ENCODE assay signal across 2 cellular contexts in the genomic region with DNA sequence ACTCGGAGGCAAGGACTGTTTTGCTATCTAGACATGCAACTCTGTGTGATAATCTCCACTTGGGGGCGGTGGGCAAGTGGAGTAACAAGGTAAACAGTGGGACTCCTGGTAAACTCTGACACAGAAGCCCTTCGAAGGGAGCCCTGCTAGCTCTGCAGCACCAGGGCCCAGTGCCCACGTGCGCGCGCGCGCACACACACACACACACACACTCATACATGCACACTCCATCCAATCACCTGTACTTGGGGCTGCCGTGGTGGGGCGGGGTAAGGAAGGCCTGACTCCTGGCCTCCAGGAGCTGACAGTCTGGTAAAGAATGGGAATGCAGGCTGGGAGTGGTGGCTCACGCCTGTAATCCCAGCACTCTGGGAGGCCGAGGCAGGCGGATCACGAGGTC.
A peak's percentile ranks its signal among the peaks of the same experiment; 100 is the strongest.
TF ChIP-seq lines count a peak whose summit lies in the region.

No MANE protein-coding gene starts in this region.

TF ChIP-seq in HEK293, 187 proteins besides CTCF, POLR2A, EP300 and RAD21 (continued from another document):
- TF ChIP-seq, protein P1, sequence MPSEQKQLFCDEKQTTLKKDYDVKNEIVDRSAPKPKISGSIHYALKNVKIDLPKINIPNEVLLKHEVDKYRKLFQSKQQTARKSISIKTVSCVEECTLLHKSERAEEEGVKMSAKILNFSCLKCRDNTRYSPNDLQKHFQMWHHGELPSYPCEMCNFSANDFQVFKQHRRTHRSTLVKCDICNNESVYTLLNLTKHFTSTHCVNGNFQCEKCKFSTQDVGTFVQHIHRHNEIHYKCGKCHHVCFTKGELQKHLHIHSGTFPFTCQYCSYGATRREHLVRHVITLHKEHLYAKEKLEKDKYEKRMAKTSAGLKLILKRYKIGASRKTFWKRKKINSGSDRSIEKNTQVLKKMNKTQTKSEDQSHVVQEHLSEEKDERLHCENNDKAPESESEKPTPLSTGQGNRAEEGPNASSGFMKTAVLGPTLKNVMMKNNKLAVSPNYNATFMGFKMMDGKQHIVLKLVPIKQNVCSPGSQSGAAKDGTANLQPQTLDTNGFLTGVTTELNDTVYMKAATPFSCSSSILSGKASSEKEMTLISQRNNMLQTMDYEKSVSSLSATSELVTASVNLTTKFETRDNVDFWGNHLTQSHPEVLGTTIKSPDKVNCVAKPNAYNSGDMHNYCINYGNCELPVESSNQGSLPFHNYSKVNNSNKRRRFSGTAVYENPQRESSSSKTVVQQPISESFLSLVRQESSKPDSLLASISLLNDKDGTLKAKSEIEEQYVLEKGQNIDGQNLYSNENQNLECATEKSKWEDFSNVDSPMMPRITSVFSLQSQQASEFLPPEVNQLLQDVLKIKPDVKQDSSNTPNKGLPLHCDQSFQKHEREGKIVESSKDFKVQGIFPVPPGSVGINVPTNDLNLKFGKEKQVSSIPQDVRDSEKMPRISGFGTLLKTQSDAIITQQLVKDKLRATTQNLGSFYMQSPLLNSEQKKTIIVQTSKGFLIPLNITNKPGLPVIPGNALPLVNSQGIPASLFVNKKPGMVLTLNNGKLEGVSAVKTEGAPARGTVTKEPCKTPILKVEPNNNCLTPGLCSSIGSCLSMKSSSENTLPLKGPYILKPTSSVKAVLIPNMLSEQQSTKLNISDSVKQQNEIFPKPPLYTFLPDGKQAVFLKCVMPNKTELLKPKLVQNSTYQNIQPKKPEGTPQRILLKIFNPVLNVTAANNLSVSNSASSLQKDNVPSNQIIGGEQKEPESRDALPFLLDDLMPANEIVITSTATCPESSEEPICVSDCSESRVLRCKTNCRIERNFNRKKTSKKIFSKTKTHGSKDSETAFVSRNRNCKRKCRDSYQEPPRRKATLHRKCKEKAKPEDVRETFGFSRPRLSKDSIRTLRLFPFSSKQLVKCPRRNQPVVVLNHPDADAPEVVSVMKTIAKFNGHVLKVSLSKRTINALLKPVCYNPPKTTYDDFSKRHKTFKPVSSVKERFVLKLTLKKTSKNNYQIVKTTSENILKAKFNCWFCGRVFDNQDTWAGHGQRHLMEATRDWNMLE (tag by site-specific recombination; conservative IDR thresholded peaks at IDR 0.05; ENCODE audit: low read depth): no peak
- TF ChIP-seq WT1 (tag by site-specific recombination; IDR thresholded peaks at IDR 0.05) (no peak), BCL11B (tag by site-specific recombination; IDR thresholded peaks at IDR 0.05; ENCODE audit: low read depth) (no peak), ZNF138 (tag by site-specific recombination; IDR thresholded peaks at IDR 0.05; ENCODE audit: borderline replicate concordance) (no peak)

TF ChIP-seq in HepG2, 621 proteins besides CTCF, POLR2A, EP300 and RAD21 (continued from another document):
- TF ChIP-seq, protein P2, sequence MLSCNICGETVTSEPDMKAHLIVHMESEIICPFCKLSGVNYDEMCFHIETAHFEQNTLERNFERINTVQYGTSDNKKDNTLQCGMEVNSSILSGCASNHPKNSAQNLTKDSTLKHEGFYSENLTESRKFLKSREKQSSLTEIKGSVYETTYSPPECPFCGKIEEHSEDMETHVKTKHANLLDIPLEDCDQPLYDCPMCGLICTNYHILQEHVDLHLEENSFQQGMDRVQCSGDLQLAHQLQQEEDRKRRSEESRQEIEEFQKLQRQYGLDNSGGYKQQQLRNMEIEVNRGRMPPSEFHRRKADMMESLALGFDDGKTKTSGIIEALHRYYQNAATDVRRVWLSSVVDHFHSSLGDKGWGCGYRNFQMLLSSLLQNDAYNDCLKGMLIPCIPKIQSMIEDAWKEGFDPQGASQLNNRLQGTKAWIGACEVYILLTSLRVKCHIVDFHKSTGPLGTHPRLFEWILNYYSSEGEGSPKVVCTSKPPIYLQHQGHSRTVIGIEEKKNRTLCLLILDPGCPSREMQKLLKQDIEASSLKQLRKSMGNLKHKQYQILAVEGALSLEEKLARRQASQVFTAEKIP (CRISPR knock-in tag; IDR thresholded peaks at IDR 0.05; ENCODE audit: borderline replicate concordance): no peak
- TF ChIP-seq TRAFD1 (CRISPR knock-in tag; IDR thresholded peaks at IDR 0.05; ENCODE audit: borderline replicate concordance) (no peak), GATA4 (IDR thresholded peaks at IDR 0.05; ENCODE audit: borderline replicate concordance, low read depth) (no peak), ZNF253 (CRISPR knock-in tag; IDR thresholded peaks at IDR 0.05; ENCODE audit: borderline replicate concordance) (no peak), ZNF232 (CRISPR knock-in tag; IDR thresholded peaks at IDR 0.05; ENCODE audit: borderline replicate concordance) (no peak), PPARG (CRISPR knock-in tag; conservative IDR thresholded peaks at IDR 0.05) (0 out of 2 replicates have a peak, but pooled peaks have one; percentile 35), ZFAT (CRISPR knock-in tag; conservative IDR thresholded peaks at IDR 0.05) (no peak), ZNF646 (CRISPR knock-in tag; IDR thresholded peaks at IDR 0.05) (no peak), ZNF724P (CRISPR knock-in tag; IDR thresholded peaks at IDR 0.05; ENCODE audit: borderline replicate concordance) (no peak), ZNF580 (CRISPR knock-in tag; IDR thresholded peaks at IDR 0.05; ENCODE audit: borderline replicate concordance, low read depth) (no peak), ZNF501 (CRISPR knock-in tag; IDR thresholded peaks at IDR 0.05) (no peak), ASH2L (IDR thresholded peaks at IDR 0.05; ENCODE audit: insufficient read length, low read depth, low read length) (no peak), ZNF230 (CRISPR knock-in tag; IDR thresholded peaks at IDR 0.05) (0 out of 2 replicates have a peak, but pooled peaks have one; percentile 3), SMYD3 (CRISPR knock-in tag; IDR thresholded peaks at IDR 0.05) (no peak), REXO4 (CRISPR knock-in tag; IDR thresholded peaks at IDR 0.05; ENCODE audit: borderline replicate concordance) (no peak), MAFF (IDR thresholded peaks at IDR 0.05; ENCODE audit: low read depth, low read length) (no peak), ZBTB21 (CRISPR knock-in tag; IDR thresholded peaks at IDR 0.05) (no peak), FOXA1 (IDR thresholded peaks at IDR 0.05) (no peak), FOXA1 (CRISPR knock-in tag; IDR thresholded peaks at IDR 0.05) (peak; percentile 53), MIER2 (CRISPR knock-in tag; IDR thresholded peaks at IDR 0.05) (no peak), SKIL (CRISPR knock-in tag; IDR thresholded peaks at IDR 0.05; ENCODE audit: borderline replicate concordance) (no peak), ZNF235 (CRISPR knock-in tag; IDR thresholded peaks at IDR 0.05; ENCODE audit: borderline replicate concordance) (no peak), ZNF772 (CRISPR knock-in tag; IDR thresholded peaks at IDR 0.05) (no peak), ZNF564 (CRISPR knock-in tag; IDR thresholded peaks at IDR 0.05) (no peak)
